Comparison of ENCODE assay signal across 8 cellular contexts in the genomic region with DNA sequence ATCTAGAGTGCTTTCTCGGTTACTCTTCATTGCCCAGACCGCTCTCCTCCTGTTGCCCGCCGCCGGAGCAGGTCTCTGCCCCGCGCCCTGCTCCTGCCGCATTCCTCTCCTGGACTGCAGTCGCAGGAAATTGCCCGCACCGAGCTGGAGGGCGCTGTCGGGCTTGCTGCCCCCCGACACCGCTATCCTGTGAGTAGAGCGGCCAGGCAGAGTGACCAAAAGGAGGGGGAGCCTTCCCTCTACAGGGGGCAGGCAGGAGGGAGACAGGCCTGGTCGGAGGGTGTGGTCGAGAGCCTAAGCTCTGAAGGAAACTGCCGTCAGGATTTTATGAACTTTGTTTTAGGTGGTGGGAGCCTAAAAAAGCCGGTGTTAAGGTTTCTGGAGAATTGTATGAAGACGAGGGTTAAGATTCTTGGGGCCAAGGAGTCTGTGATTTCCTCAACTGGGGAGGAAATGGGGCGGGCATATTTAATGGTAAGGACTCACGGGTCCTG. TPM values are rescaled to one million over a fixed set of nuclear protein-coding genes. Genes with fewer than 3 reads are reported as not detected.
DNase-seq lines count a peak whose midpoint lies in the region; ATAC-seq, FAIRE-seq and TF ChIP-seq lines count a peak whose summit lies in the region.

No MANE protein-coding gene starts in this region.

- peaks cover 7% of the 10 kb centered on the region for H3K36me3 Mint-ChIP-seq in stimulated activated naive CD8-positive, alpha-beta T cell treated with anti-CD3 and anti-CD28 coated beads, Interleukin-15, Interleukin-2, amounts not matched to agents 100 ng/mL and 50 ng/mL, for 24 hours (ENCODE audit: low read depth)

- H3K4me1 Mint-ChIP-seq in stimulated activated naive CD8-positive, alpha-beta T cell treated with anti-CD3 and anti-CD28 coated beads, Interleukin-15, Interleukin-2, amounts not matched to agents 100 ng/mL and 50 ng/mL, for 24 hours (ENCODE audit: low read depth), result peaks cover 30% of the 10 kb centered on the region

- peak; percentile 36 for ATAC-seq in GM21723 (IDR thresholded peaks at IDR 0.05; ENCODE audit: unreplicated experiment)
- ATAC-seq in body of pancreas, result no peak

- peak overlapping the region; percentile 95 for H3K9ac ChIP-seq in keratinocyte (ENCODE audit: control insufficient read depth, extremely low read depth, insufficient read depth, low read length)

- in situ Hi-C loops in G401 (cut with HindIII; ENCODE audit: low sequenced_read_pairs), result no loop called here

- WGBS in body of pancreas, 2 donors, result 0% methylated on average over 12 to 23 of the region's 23 CpGs

- H3K4me2 ChIP-seq in keratinocyte (ENCODE audit: control insufficient read depth, extremely low read depth, insufficient read depth, low read depth, low read length), result peak overlapping the region; percentile 95

- peak overlapping the region; percentile 94 for H3K27ac Mint-ChIP-seq in stimulated activated naive CD8-positive, alpha-beta T cell treated with anti-CD3 and anti-CD28 coated beads, Interleukin-15, Interleukin-2, amounts not matched to agents 100 ng/mL and 50 ng/mL, for 24 hours

- H3K79me2 ChIP-seq in keratinocyte (ENCODE audit: control insufficient read depth, insufficient read depth, low read length), result peaks cover 46% of the 10 kb centered on the region

- intact Hi-C loops in body of pancreas (cut with DNase I), result no loop called here

- H3K27me3 ChIP-seq in body of pancreas (no peaks in the 10 kb centered on the region), keratinocyte (ENCODE audit: control insufficient read depth, extremely low read depth, insufficient read depth, low read length) (no peaks in the 10 kb centered on the region)

- H2AFZ ChIP-seq in keratinocyte (ENCODE audit: control insufficient read depth, low read length), result peak overlapping the region; percentile 99

- H3K4me1 ChIP-seq in body of pancreas (peaks cover 37% of the 10 kb centered on the region), keratinocyte (ENCODE audit: control insufficient read depth, extremely low read depth, insufficient read depth, low read length) (peaks cover 10% of the 10 kb centered on the region)

- dilution Hi-C loops in keratinocyte (cut with MboI; ENCODE audit: extremely low pct_ligation_motif_present, low sequenced_read_pairs), result no loop called here

- no peaks in the 10 kb centered on the region for H4K20me1 ChIP-seq in keratinocyte (ENCODE audit: control insufficient read depth, extremely low read depth, insufficient read depth, low read length)

- H3K9me3 ChIP-seq in KOPT-K1 (ENCODE audit: insufficient read depth, low read length, poor library complexity, severe bottlenecking) (no peaks in the 10 kb centered on the region), body of pancreas (no peaks in the 10 kb centered on the region), keratinocyte (ENCODE audit: control insufficient read depth, low read depth, low read length) (no peaks in the 10 kb centered on the region)

- H3K9me3 Mint-ChIP-seq in stimulated activated naive CD8-positive, alpha-beta T cell treated with anti-CD3 and anti-CD28 coated beads, Interleukin-15, Interleukin-2, amounts not matched to agents 100 ng/mL and 50 ng/mL, for 24 hours, result no peaks in the 10 kb centered on the region

- no peak for FAIRE-seq in keratinocyte (lab: Jason Lieb, UNC)

- H3K9me1 ChIP-seq in keratinocyte (ENCODE audit: control insufficient read depth, extremely low read depth, insufficient read depth, low read length), result no peaks in the 10 kb centered on the region

- DNase-seq in NCI-H146 treated with DMSO at 0.1 percent for 48 hours (lab: John Stamatoyannopoulos, UW; ENCODE audit: unreplicated experiment), result peak; percentile 65
- no peak for DNase-seq in NCI-H146 (lab: John Stamatoyannopoulos, UW)
- DNase-seq in body of pancreas, result peak in 2 of 4 donors; percentile 58 to 71
- peak; percentile 15 for DNase-seq in keratinocyte (ENCODE audit: low read depth, low spot score)
- DNase-seq in G401 (ENCODE audit: low spot score), result no peak

- H3K27ac ChIP-seq in KOPT-K1 (ENCODE audit: low read depth, low read length, poor library complexity, severe bottlenecking), result peak overlapping the region; percentile 73
- H3K27ac ChIP-seq in body of pancreas, result peak overlapping the region; percentile 83 to 92 (median 89)
- H3K27ac ChIP-seq in keratinocyte (ENCODE audit: control insufficient read depth, insufficient read depth, low read length), result peak overlapping the region; percentile 92

- TF ChIP-seq CTCF in body of pancreas (IDR thresholded peaks at IDR 0.05), result peak in 5 of 7 experiments; percentile 7 to 44 (median 26)
- peak; percentile 42 to 67 (median 52) for TF ChIP-seq CTCF in keratinocyte (optimal IDR thresholded peaks at IDR 0.05 in 1 of 3, IDR thresholded peaks at IDR 0.05 in 1 of 3, conservative IDR thresholded peaks at IDR 0.05 in 1 of 3; ENCODE audit: extremely low read depth in 1 of 3, insufficient read depth in 2 of 3, low read length in 3 of 3)

- H3K36me3 ChIP-seq in KOPT-K1 (ENCODE audit: insufficient read depth, low read length) (peaks cover 20% of the 10 kb centered on the region), body of pancreas (replicated peaks in 1 of 2; ENCODE audit: insufficient read depth in 1 of 2, low read depth in 2 of 2) (no peaks in the 10 kb centered on the region), keratinocyte (ENCODE audit: control insufficient read depth in 2 of 2, extremely low read depth in 1 of 2, insufficient read depth in 2 of 2, low read length in 2 of 2) (peaks cover 4 to 6% of the 10 kb centered on the region in 2 experiments)

- no peaks in the 10 kb centered on the region for H3K27me3 Mint-ChIP-seq in stimulated activated naive CD8-positive, alpha-beta T cell treated with anti-CD3 and anti-CD28 coated beads, Interleukin-15, Interleukin-2, amounts not matched to agents 100 ng/mL and 50 ng/mL, for 24 hours

- TF ChIP-seq POLR2A in body of pancreas (IDR thresholded peaks at IDR 0.05), result peak in 1 of 3 donors; percentile 35

- H3K4me3 ChIP-seq in body of pancreas (peak overlapping the region; percentile 85 to 90), keratinocyte (ENCODE audit: control insufficient read depth in 2 of 3, extremely low read depth in 1 of 3, insufficient read depth in 2 of 3, low read depth in 1 of 3, low read length in 3 of 3) (peak overlapping the region; percentile 92 to 97 (median 95))

- H3K4me3 Mint-ChIP-seq in stimulated activated naive CD8-positive, alpha-beta T cell treated with anti-CD3 and anti-CD28 coated beads, Interleukin-15, Interleukin-2, amounts not matched to agents 100 ng/mL and 50 ng/mL, for 24 hours, result peak overlapping the region; percentile 98

RNA-seq across cellular contexts. Expression of a gene that starts 0.5 kb away (rescaled TPM):
- 1 to 10 TPM; 8.6 to 9.9 TPM for total RNA-seq in body of pancreas
- polyA plus RNA-seq in keratinocyte, result 8.1 to 12.5 TPM (median 11.5 TPM) in 3 replicates
- polyA plus RNA-seq in keratinocyte (2011; ENCODE audit: low read depth), result 8.9 TPM
- polyA plus RNA-seq in keratinocyte (2011; cell fraction: cytosol; rRNA removed), result 2.1 and 4.8 TPM in 2 replicates
- 27.3 and 28.6 TPM in 2 replicates for polyA plus RNA-seq in keratinocyte (2011; cell fraction: nucleus; rRNA removed)
- polyA plus RNA-seq in keratinocyte (2012; ENCODE audit: low replicate concordance), result 5.0 and 5.5 TPM in 2 replicates
- 16.4 to 31.6 TPM (median 30.4 TPM) in 3 replicates for polyA minus RNA-seq in keratinocyte
- 4.2 TPM for polyA minus RNA-seq in keratinocyte (2011; cell fraction: cytosol; rRNA and poly(A)+ RNA removed)
- polyA minus RNA-seq in keratinocyte (2011; cell fraction: nucleus; rRNA and poly(A)+ RNA removed), result 24.8 and 46.3 TPM in 2 replicates
- 5.4 and 5.7 TPM in 2 replicates for total RNA-seq in G401 (2014; rRNA removed; shearing (Covaris generic))

Comparison
In these comparisons a context has a peak if more than half of its experiments do, and no peak if none do; other contexts are left out.
1. DNase-seq: peak in NCI-H146 treated with DMSO at 0.1 percent for 48 hours (single experiment) and keratinocyte (single experiment); none in NCI-H146 (single experiment) and G401 (single experiment).
2. Peak in every context shown above with its lines, with median percentiles within 50 percentile points of each other: H3K27ac ChIP-seq.